Comparison of ENCODE assay signal across 19 cellular contexts in genomic region chr15:35450492-35450891, GRCh38.
DNase-seq lines count a peak whose midpoint lies in the region; ATAC-seq and TF ChIP-seq lines count a peak whose summit lies in the region.
"Had no signal": no experiment of that assay in that cellular context is flagged by ENCODE, and none has a peak within 500 bp of the region (broad histone marks: within the 10 kb centered on the region; RNA-seq: fewer than 3 reads in every experiment).

No MANE protein-coding gene starts in this region.

- no peaks in the 10 kb centered on the region for H3K27me3 ChIP-seq in GM23338 (ENCODE audit: insufficient read depth)
- H3K27me3 ChIP-seq: suprapubic skin had no signal

- H2AFZ ChIP-seq in GM23338 = no peak overlapping the region

- H3K9me3 Mint-ChIP-seq in GM23338 = no peaks in the 10 kb centered on the region
- H3K9me3 Mint-ChIP-seq: activated naive CD4-positive, alpha-beta T cell treated with anti-CD3 and anti-CD28 coated beads, Interleukin-2, amount 10 ng/mL, durations not matched to agents 7 days and 5 days; CD4-positive, alpha-beta memory T cell; naive B cell; T-helper 1 cell treated with Interleukin-12 subunit alpha and Interleukin-12 subunit beta and Interleukin-4 antibody, amounts not matched to agents 30 μg/mL and 1 μg/mL, for 36 hours had no signal

- no peaks in the 10 kb centered on the region for H3K4me1 Mint-ChIP-seq in GM23338
- H3K4me1 Mint-ChIP-seq: activated naive CD4-positive, alpha-beta T cell treated with anti-CD3 and anti-CD28 coated beads, Interleukin-2, amount 10 ng/mL, durations not matched to agents 7 days and 5 days; naive B cell had no signal

- no peaks in the 10 kb centered on the region for H3K4me1 ChIP-seq in GM23338 (ENCODE audit: insufficient read depth)
- H3K4me1 ChIP-seq: suprapubic skin had no signal

- H3K27ac ChIP-seq in VCaP = peak overlapping the region; percentile 42
- no peak overlapping the region for H3K27ac ChIP-seq in GM23338 (ENCODE audit: low read depth)
- H3K27ac ChIP-seq: suprapubic skin had no signal

- H3K27me3 Mint-ChIP-seq in GM23338 (ENCODE audit: insufficient read depth, low read depth, poor library complexity) = no peaks in the 10 kb centered on the region
- H3K27me3 Mint-ChIP-seq: activated naive CD4-positive, alpha-beta T cell treated with anti-CD3 and anti-CD28 coated beads, Interleukin-2, amount 10 ng/mL, durations not matched to agents 7 days and 5 days; CD4-positive, alpha-beta memory T cell; naive B cell; progenitor cell of endocrine pancreas had no signal

- H3K36me3 ChIP-seq in GM23338 (ENCODE audit: insufficient read depth) = no peaks in the 10 kb centered on the region

- H3K9me2 ChIP-seq in GM23338 (ENCODE audit: insufficient read depth) = no peaks in the 10 kb centered on the region

- no peak overlapping the region for H3K27ac Mint-ChIP-seq in GM23338
- H3K27ac Mint-ChIP-seq: activated naive CD4-positive, alpha-beta T cell treated with anti-CD3 and anti-CD28 coated beads, Interleukin-2, amount 10 ng/mL, durations not matched to agents 7 days and 5 days; CD4-positive, alpha-beta memory T cell; naive B cell; progenitor cell of endocrine pancreas; T-helper 1 cell treated with Interleukin-12 subunit alpha and Interleukin-12 subunit beta and Interleukin-4 antibody, amounts not matched to agents 30 μg/mL and 1 μg/mL, for 36 hours had no signal

- ATAC-seq in HG03025 (IDR thresholded peaks at IDR 0.05; ENCODE audit: low FRiP score, unreplicated experiment) (no peak), GM23338 (no peak)

- H3K4me2 ChIP-seq in GM23338 = no peak overlapping the region

- DNase-seq in HCEC 1CT = peak; percentile 66
- peak; percentile 51 for DNase-seq in fibroblast of pulmonary artery (ENCODE audit: low read depth)
- DNase-seq in skeletal muscle cell (ENCODE audit: low read depth) = peak; percentile 75
- no peak for DNase-seq in NCI-H526 treated with DMSO at 0.1 percent for 48 hours (lab: John Stamatoyannopoulos, UW)
- DNase-seq in GM23338 (ENCODE audit: low spot score) = no peak
- DNase-seq: activated CD8-positive, alpha-beta memory T cell treated with anti-CD3 and anti-CD28 coated beads, Interleukin-2, amount 50 U/mL, for 48 hours; activated naive CD4-positive, alpha-beta T cell treated with anti-CD3 and anti-CD28 coated beads, Interleukin-2, amount 10 ng/mL, durations not matched to agents 7 days and 5 days; central memory CD4-positive, alpha-beta T cell; Kasumi-1; naive B cell; NCI-H187 treated with DMSO at 0.1 percent for 48 hours; RPMI8226; stimulated activated CD4-positive, alpha-beta T cell treated with anti-CD3 and anti-CD28 coated beads, Interleukin-15, amount 100 ng/mL, for 24 hours had no signal

- no peaks in the 10 kb centered on the region for H3K79me2 ChIP-seq in GM23338 (replicated peaks; ENCODE audit: insufficient read depth)

- H3F3A ChIP-seq in GM23338 (replicated peaks; ENCODE audit: low read depth) = no peaks in the 10 kb centered on the region

- TF ChIP-seq CTCF in VCaP (conservative IDR thresholded peaks at IDR 0.05) (no peak), fibroblast of pulmonary artery (IDR thresholded peaks at IDR 0.05; ENCODE audit: low read length, missing control alignments) (no peak), GM23338 (conservative IDR thresholded peaks at IDR 0.05; ENCODE audit: low read depth in 2 of 2) (no peak)

- H4K20me1 ChIP-seq in GM23338 (replicated peaks; ENCODE audit: insufficient read depth) = no peaks in the 10 kb centered on the region

- no peaks in the 10 kb centered on the region for H3K36me3 Mint-ChIP-seq in GM23338 (ENCODE audit: low read depth)
- H3K36me3 Mint-ChIP-seq: activated naive CD4-positive, alpha-beta T cell treated with anti-CD3 and anti-CD28 coated beads, Interleukin-2, amount 10 ng/mL, durations not matched to agents 7 days and 5 days had no signal

- H3K4me3 ChIP-seq in fibroblast of pulmonary artery (replicated peaks; ENCODE audit: low read depth, low read length) (no peak overlapping the region), skeletal muscle cell (ENCODE audit: low read depth, low read length) (no peak overlapping the region), GM23338 (no peak overlapping the region)
- H3K4me3 ChIP-seq: suprapubic skin had no signal

- no peak overlapping the region for H3K4me3 Mint-ChIP-seq in GM23338
- H3K4me3 Mint-ChIP-seq: activated naive CD4-positive, alpha-beta T cell treated with anti-CD3 and anti-CD28 coated beads, Interleukin-2, amount 10 ng/mL, durations not matched to agents 7 days and 5 days; CD4-positive, alpha-beta memory T cell; naive B cell; T-helper 1 cell treated with Interleukin-12 subunit alpha and Interleukin-12 subunit beta and Interleukin-4 antibody, amounts not matched to agents 30 μg/mL and 1 μg/mL, for 36 hours had no signal

TF ChIP-seq in GM23338, 12 proteins besides CTCF, POLR2A, EP300 and RAD21 (continues in another document):
- TF ChIP-seq REST (IDR thresholded peaks at IDR 0.05; ENCODE audit: unreplicated experiment) (no peak), EZH2phosphoT487 (IDR thresholded peaks at IDR 0.05; ENCODE audit: unreplicated experiment) (no peak), STAT1 (IDR thresholded peaks at IDR 0.05; ENCODE audit: unreplicated experiment) (no peak)

Comparison
In these comparisons a context has a peak if more than half of its experiments do, and no peak if none do; other contexts are left out.
1. DNase-seq: peak in HCEC 1CT (single experiment), fibroblast of pulmonary artery (single experiment) and skeletal muscle cell (single experiment); none in NCI-H526 treated with DMSO at 0.1 percent for 48 hours (single experiment) and GM23338 (single experiment).